11 cellular contexts compared by ENCODE assay signal in genomic region chr11:108324587-108324986, GRCh38.
DNase-seq lines count a peak whose midpoint lies in the region; ATAC-seq and TF ChIP-seq lines count a peak whose summit lies in the region.
"Had no signal": no experiment of that assay in that cellular context is flagged by ENCODE, and none has a peak within 500 bp of the region (broad histone marks: within the 10 kb centered on the region; RNA-seq: fewer than 3 reads in every experiment).

No MANE protein-coding gene starts in this region.

- no peaks in the 10 kb centered on the region for H3K27me3 Mint-ChIP-seq in activated CD8-positive, alpha-beta T cell treated with anti-CD3 and anti-CD28 coated beads for 36 hours
- H3K27me3 Mint-ChIP-seq in activated CD8-positive, alpha-beta T cell treated with anti-CD3 and anti-CD28 coated beads, Interleukin-2, amount 10 ng/mL, durations not matched to agents 7 days and 5 days (ENCODE audit: low read depth): no peaks in the 10 kb centered on the region
- no peaks in the 10 kb centered on the region for H3K27me3 Mint-ChIP-seq in brain

- intact Hi-C loops in activated CD8-positive, alpha-beta T cell treated with anti-CD3 and anti-CD28 coated beads for 36 hours (cut with micrococcal nuclease): no loop called here

- peaks cover 13% of the 10 kb centered on the region for H3K4me1 Mint-ChIP-seq in activated CD8-positive, alpha-beta T cell treated with anti-CD3 and anti-CD28 coated beads for 36 hours (ENCODE audit: low read depth)
- no peaks in the 10 kb centered on the region for H3K4me1 Mint-ChIP-seq in activated CD8-positive, alpha-beta T cell treated with anti-CD3 and anti-CD28 coated beads, Interleukin-2, amount 10 ng/mL, durations not matched to agents 7 days and 5 days (ENCODE audit: low read depth)
- H3K4me1 Mint-ChIP-seq in brain: peaks cover 33% of the 10 kb centered on the region

- peaks cover 32% of the 10 kb centered on the region for H3K36me3 Mint-ChIP-seq in activated CD8-positive, alpha-beta T cell treated with anti-CD3 and anti-CD28 coated beads for 36 hours (ENCODE audit: low read depth)
- peaks cover 62% of the 10 kb centered on the region for H3K36me3 Mint-ChIP-seq in activated CD8-positive, alpha-beta T cell treated with anti-CD3 and anti-CD28 coated beads, Interleukin-2, amount 10 ng/mL, durations not matched to agents 7 days and 5 days (ENCODE audit: low read depth)
- peaks cover 46% of the 10 kb centered on the region for H3K36me3 Mint-ChIP-seq in brain

- ATAC-seq in activated CD8-positive, alpha-beta T cell treated with anti-CD3 and anti-CD28 coated beads for 36 hours: no peak
- ATAC-seq in activated CD8-positive, alpha-beta T cell treated with anti-CD3 and anti-CD28 coated beads, Interleukin-2, amount 10 ng/mL, durations not matched to agents 7 days and 5 days: no peak
- no peak for ATAC-seq in left lobe of liver
- no peak for ATAC-seq in HG02678 (IDR thresholded peaks at IDR 0.05; ENCODE audit: unreplicated experiment)

- no peak overlapping the region for H3K4me3 Mint-ChIP-seq in activated CD8-positive, alpha-beta T cell treated with anti-CD3 and anti-CD28 coated beads for 36 hours
- no peak overlapping the region for H3K4me3 Mint-ChIP-seq in activated CD8-positive, alpha-beta T cell treated with anti-CD3 and anti-CD28 coated beads, Interleukin-2, amount 10 ng/mL, durations not matched to agents 7 days and 5 days
- H3K4me3 Mint-ChIP-seq in brain: no peak overlapping the region

- DNase-seq in activated CD8-positive, alpha-beta T cell treated with anti-CD3 and anti-CD28 coated beads for 36 hours: no peak
- DNase-seq in activated CD8-positive, alpha-beta T cell treated with anti-CD3 and anti-CD28 coated beads, Interleukin-2, amount 10 ng/mL, durations not matched to agents 7 days and 5 days: no peak
- peak; percentile 35 for DNase-seq in M059J (ENCODE audit: low read depth)
- peak; percentile 84 for DNase-seq in retina
- no peak for DNase-seq in left lobe of liver (ENCODE audit: low spot score)
- no peak for DNase-seq in RKO (ENCODE audit: low spot score)
- DNase-seq: activated CD8-positive, alpha-beta memory T cell treated with anti-CD3 and anti-CD28 coated beads, Interleukin-2, amount 50 U/mL, for 48 hours; foreskin melanocyte; T1000 had no signal

- POLR2A ChIA-PET in activated CD8-positive, alpha-beta T cell treated with anti-CD3 and anti-CD28 coated beads for 36 hours (lab: Charles Lee): no interaction called here
- POLR2A ChIA-PET in activated CD8-positive, alpha-beta T cell treated with anti-CD3 and anti-CD28 coated beads, Interleukin-2, amount 10 ng/mL, durations not matched to agents 7 days and 5 days (lab: Charles Lee): no interaction called here

- peak overlapping the region; percentile 31 for H3K27ac Mint-ChIP-seq in activated CD8-positive, alpha-beta T cell treated with anti-CD3 and anti-CD28 coated beads for 36 hours
- no peak overlapping the region for H3K27ac Mint-ChIP-seq in activated CD8-positive, alpha-beta T cell treated with anti-CD3 and anti-CD28 coated beads, Interleukin-2, amount 10 ng/mL, durations not matched to agents 7 days and 5 days
- peak overlapping the region in 4 of 5 experiments; percentile 3 to 82 (median 44) for H3K27ac Mint-ChIP-seq in brain

- no peaks in the 10 kb centered on the region for H3K9me3 Mint-ChIP-seq in activated CD8-positive, alpha-beta T cell treated with anti-CD3 and anti-CD28 coated beads for 36 hours
- H3K9me3 Mint-ChIP-seq in activated CD8-positive, alpha-beta T cell treated with anti-CD3 and anti-CD28 coated beads, Interleukin-2, amount 10 ng/mL, durations not matched to agents 7 days and 5 days (ENCODE audit: insufficient read depth): no peaks in the 10 kb centered on the region
- no peaks in the 10 kb centered on the region for H3K9me3 Mint-ChIP-seq in brain

- CTCF ChIA-PET in activated CD8-positive, alpha-beta T cell treated with anti-CD3 and anti-CD28 coated beads for 36 hours (lab: Charles Lee): no interaction called here
- CTCF ChIA-PET in activated CD8-positive, alpha-beta T cell treated with anti-CD3 and anti-CD28 coated beads, Interleukin-2, amount 10 ng/mL, durations not matched to agents 7 days and 5 days (lab: Charles Lee): interaction anchor here (0.7 kb wide), 1 partner anchor 22 kb away, joined by 3 read pairs; no protein-coding TSS in a partner anchor

- TF ChIP-seq CTCF in activated CD8-positive, alpha-beta T cell treated with anti-CD3 and anti-CD28 coated beads for 36 hours (IDR thresholded peaks at IDR 0.05): no peak
- TF ChIP-seq CTCF in brain (conservative IDR thresholded peaks at IDR 0.05): no peak

Comparison
In these comparisons a context has a peak if more than half of its experiments do, and no peak if none do; other contexts are left out.
1. DNase-seq: peak in M059J (single experiment) and retina (single experiment); none in activated CD8-positive, alpha-beta T cell treated with anti-CD3 and anti-CD28 coated beads for 36 hours (single experiment), activated CD8-positive, alpha-beta T cell treated with anti-CD3 and anti-CD28 coated beads, Interleukin-2, amount 10 ng/mL, durations not matched to agents 7 days and 5 days (single experiment), left lobe of liver (single experiment) and RKO (single experiment).